Comparison of ENCODE assay signal across 28 cellular contexts in genomic region chr16:50059111-50059510, GRCh38.
"Had no signal": no experiment of that assay in that cellular context is flagged by ENCODE, and none has a peak within 500 bp of the region (broad histone marks: within the 10 kb centered on the region; RNA-seq: fewer than 3 reads in every experiment).

No MANE protein-coding gene starts in this region.

- H3K27ac ChIP-seq: brain microvascular endothelial cell, SJCRH30, SK-N-MC, WERI-Rb-1 had no signal

- H3K36me3 Mint-ChIP-seq: activated naive CD4-positive, alpha-beta T cell treated with anti-CD3 and anti-CD28 coated beads, Interleukin-2, amount 50 U/mL, for 24 hours had no signal

- H3K27me3 ChIP-seq: brain microvascular endothelial cell, SJCRH30 had no signal

- H3K4me3 ChIP-seq: K562, SJCRH30, SK-N-MC had no signal

- H3K4me1 Mint-ChIP-seq: activated CD4-positive, alpha-beta T cell treated with anti-CD3 and anti-CD28 coated beads for 36 hours; activated CD8-positive, alpha-beta memory T cell treated with anti-CD3 and anti-CD28 coated beads, Interleukin-2, amount 10 ng/mL, durations not matched to agents 7 days and 5 days; activated naive CD4-positive, alpha-beta T cell treated with anti-CD3 and anti-CD28 coated beads, Interleukin-2, amount 50 U/mL, for 24 hours had no signal

- ATAC-seq: activated CD4-positive, alpha-beta T cell treated with anti-CD3 and anti-CD28 coated beads for 36 hours; activated CD8-positive, alpha-beta memory T cell treated with anti-CD3 and anti-CD28 coated beads, Interleukin-2, amount 10 ng/mL, durations not matched to agents 7 days and 5 days had no signal

- DNase-seq: activated CD4-positive, alpha-beta T cell treated with anti-CD3 and anti-CD28 coated beads for 36 hours; activated CD4-positive, alpha-beta T cell treated with anti-CD3 and anti-CD28 coated beads, Interleukin-2, amount 10 ng/mL, durations not matched to agents 7 days and 5 days; activated CD4-positive, alpha-beta T cell treated with anti-CD3 and anti-CD28 coated beads, Interleukin-2, amount 50 U/mL, for 48 hours; activated CD8-positive, alpha-beta memory T cell treated with anti-CD3 and anti-CD28 coated beads for 24 hours; activated CD8-positive, alpha-beta memory T cell treated with anti-CD3 and anti-CD28 coated beads, Interleukin-2, amount 10 ng/mL, durations not matched to agents 7 days and 5 days; activated CD8-positive, alpha-beta memory T cell treated with anti-CD3 and anti-CD28 coated beads, Interleukin-2, amount 50 U/mL, for 48 hours; activated effector memory CD4-positive, alpha-beta T cell treated with anti-CD3 and anti-CD28 coated beads, Interleukin-2, amount 50 U/mL, for 16 hours; activated naive CD4-positive, alpha-beta T cell treated with Interleukin-2 at 50 U/mL for 16 hours; activated T-cell treated with anti-CD3 and anti-CD28 coated beads, Interleukin-2, amount 50 U/mL, for 48 hours; amniotic stem cell; aorta; brain microvascular endothelial cell; central memory CD4-positive, alpha-beta T cell; IMR-90; NCI-H1105; NCI-H1417 treated with DMSO at 0.1 percent for 48 hours; NCI-H187 treated with DMSO at 0.1 percent for 48 hours; NCI-H2081 treated with DMSO at 0.1 percent for 48 hours; NCI-H345; NCI-H524 treated with DMSO at 0.1 percent for 48 hours; OCI-M1; SHP77; SJCRH30; T1000; WERI-Rb-1 had no signal

- H3K27me3 Mint-ChIP-seq: activated CD4-positive, alpha-beta T cell treated with anti-CD3 and anti-CD28 coated beads for 36 hours; activated CD8-positive, alpha-beta memory T cell treated with anti-CD3 and anti-CD28 coated beads, Interleukin-2, amount 10 ng/mL, durations not matched to agents 7 days and 5 days; activated naive CD4-positive, alpha-beta T cell treated with anti-CD3 and anti-CD28 coated beads, Interleukin-2, amount 50 U/mL, for 24 hours had no signal

- H3K4me1 ChIP-seq: SJCRH30 had no signal

- FAIRE-seq: K562 had no signal

- H3K36me3 ChIP-seq: brain microvascular endothelial cell, SJCRH30, WERI-Rb-1 had no signal

- H3K27ac Mint-ChIP-seq: activated CD4-positive, alpha-beta T cell treated with anti-CD3 and anti-CD28 coated beads for 36 hours; activated CD4-positive, alpha-beta T cell treated with anti-CD3 and anti-CD28 coated beads, Interleukin-2, amount 10 ng/mL, durations not matched to agents 7 days and 5 days; activated CD8-positive, alpha-beta memory T cell treated with anti-CD3 and anti-CD28 coated beads, Interleukin-2, amount 10 ng/mL, durations not matched to agents 7 days and 5 days; activated naive CD4-positive, alpha-beta T cell treated with anti-CD3 and anti-CD28 coated beads, Interleukin-2, amount 50 U/mL, for 24 hours had no signal

- H3K4me3 Mint-ChIP-seq: activated CD4-positive, alpha-beta T cell treated with anti-CD3 and anti-CD28 coated beads for 36 hours; activated CD4-positive, alpha-beta T cell treated with anti-CD3 and anti-CD28 coated beads, Interleukin-2, amount 10 ng/mL, durations not matched to agents 7 days and 5 days; activated CD8-positive, alpha-beta memory T cell treated with anti-CD3 and anti-CD28 coated beads, Interleukin-2, amount 10 ng/mL, durations not matched to agents 7 days and 5 days; activated naive CD4-positive, alpha-beta T cell treated with anti-CD3 and anti-CD28 coated beads, Interleukin-2, amount 50 U/mL, for 24 hours had no signal

- H3K9me3 ChIP-seq: SJCRH30 had no signal

- H3K9me3 Mint-ChIP-seq: activated naive CD4-positive, alpha-beta T cell treated with anti-CD3 and anti-CD28 coated beads, Interleukin-2, amount 50 U/mL, for 24 hours had no signal
